15 cellular contexts compared by ENCODE assay signal in the genomic region with DNA sequence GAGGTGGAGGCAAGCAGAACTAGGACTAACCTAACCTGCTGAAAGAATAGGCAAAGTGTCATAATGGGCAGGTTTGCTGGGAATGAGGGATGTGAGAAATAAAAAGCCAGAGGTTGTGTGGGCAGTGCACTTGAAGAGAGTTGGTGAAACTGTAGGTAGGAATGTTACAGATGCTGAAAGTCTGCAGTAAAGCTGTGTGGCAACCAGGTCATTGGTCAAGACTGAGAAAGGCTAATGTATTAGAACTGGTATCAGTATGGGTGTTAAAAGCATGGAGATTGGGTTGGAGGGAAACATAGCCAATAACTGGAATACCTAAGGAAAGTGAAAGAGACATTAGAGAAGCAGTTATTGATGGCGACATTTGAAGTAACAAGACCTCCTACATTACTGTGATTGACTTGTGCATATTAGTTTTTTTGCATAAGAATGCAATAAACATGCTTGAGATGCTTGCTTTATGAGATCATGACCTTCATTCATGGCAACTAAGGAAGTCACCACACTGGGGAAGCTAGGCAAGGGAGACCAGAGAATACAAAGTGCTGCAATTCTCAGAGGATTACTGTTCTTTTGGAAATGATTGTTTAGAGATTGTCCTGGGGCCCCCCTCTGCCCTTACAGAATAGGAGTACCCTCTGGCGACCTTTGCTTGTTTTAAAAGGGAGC. TPM values are rescaled to one million over a fixed set of nuclear protein-coding genes. Genes with fewer than 3 reads are reported as not detected.
DNase-seq lines count a peak whose midpoint lies in the region; ATAC-seq and TF ChIP-seq lines count a peak whose summit lies in the region.
"Had no signal": no experiment of that assay in that cellular context is flagged by ENCODE, and none has a peak within 500 bp of the region (broad histone marks: within the 10 kb centered on the region; RNA-seq: fewer than 3 reads in every experiment).

No MANE protein-coding gene starts in this region.

- H3K27ac ChIP-seq in left ventricle myocardium inferior (replicated peaks) = peak overlapping the region; percentile 43
- H3K27ac ChIP-seq: heart right ventricle, KMS-11, suprapubic skin had no signal

- CTCF ChIA-PET in activated CD4-positive, alpha-beta memory T cell treated with anti-CD3 and anti-CD28 coated beads for 36 hours (lab: Charles Lee) = no interaction called here

- no peak overlapping the region for H3K27ac Mint-ChIP-seq in activated CD4-positive, alpha-beta memory T cell treated with anti-CD3 and anti-CD28 coated beads for 36 hours
- H3K27ac Mint-ChIP-seq: T-helper 2 cell treated with Interferon-gamma antibody and Interleukin-4, amounts not matched to agents 5 μg/mL and 100 μg/mL, for 36 hours had no signal

- no peaks in the 10 kb centered on the region for H3K27me3 Mint-ChIP-seq in activated CD4-positive, alpha-beta memory T cell treated with anti-CD3 and anti-CD28 coated beads for 36 hours

- TF ChIP-seq CTCF in left ventricle myocardium inferior (IDR thresholded peaks at IDR 0.05; ENCODE audit: borderline replicate concordance) = no peak
- TF ChIP-seq CTCF in astrocyte of the spinal cord (IDR thresholded peaks at IDR 0.05; ENCODE audit: low read depth, low read length) = no peak

- DNase-seq in left ventricle myocardium inferior (no peak), left cardiac atrium (no peak), astrocyte of the spinal cord (ENCODE audit: low read depth, low spot score) (peak; percentile 37), iPS DF 4.7 (ENCODE audit: extremely low read depth, low spot score) (peak; percentile 96)
- DNase-seq in NK-92 treated with Interleukin-12 subunit alpha and Interleukin-12 subunit beta, amount 100 ng/mL, for 24 hours (lab: John Stamatoyannopoulos, UW) = no peak
- DNase-seq in activated CD4-positive, alpha-beta T cell treated with anti-CD3 and anti-CD28 coated beads for 4 hours = no peak
- DNase-seq in activated CD4-positive, alpha-beta memory T cell treated with anti-CD3 and anti-CD28 coated beads for 36 hours = no peak
- DNase-seq: activated CD8-positive, alpha-beta memory T cell treated with anti-CD3 and anti-CD28 coated beads, Interleukin-2, amount 50 U/mL, for 48 hours; heart right ventricle; NCI-H446; stimulated activated CD4-positive, alpha-beta T cell treated with anti-CD3 and anti-CD28 coated beads, Interleukin-4, amount 100 ng/mL, for 1 hour had no signal

- intact Hi-C loops in left ventricle myocardium inferior (cut with micrococcal nuclease) = no loop called here
- intact Hi-C loops in left cardiac atrium (cut with DNase I) = no loop called here
- intact Hi-C loops in activated CD4-positive, alpha-beta memory T cell treated with anti-CD3 and anti-CD28 coated beads for 36 hours (cut with micrococcal nuclease) = no loop called here

- no peaks in the 10 kb centered on the region for H3K36me3 ChIP-seq in left ventricle myocardium inferior
- H3K36me3 ChIP-seq: heart right ventricle, suprapubic skin had no signal

- H3K4me3 Mint-ChIP-seq in activated CD4-positive, alpha-beta memory T cell treated with anti-CD3 and anti-CD28 coated beads for 36 hours = no peak overlapping the region
- H3K4me3 Mint-ChIP-seq: T-helper 2 cell treated with Interferon-gamma antibody and Interleukin-4, amounts not matched to agents 5 μg/mL and 100 μg/mL, for 36 hours had no signal

- no peaks in the 10 kb centered on the region for H3K4me1 Mint-ChIP-seq in activated CD4-positive, alpha-beta memory T cell treated with anti-CD3 and anti-CD28 coated beads for 36 hours (ENCODE audit: low read depth)

- POLR2A ChIA-PET in activated CD4-positive, alpha-beta memory T cell treated with anti-CD3 and anti-CD28 coated beads for 36 hours (lab: Charles Lee) = no interaction called here

- peaks cover 7% of the 10 kb centered on the region for H3K9me3 ChIP-seq in left ventricle myocardium inferior (replicated peaks)
- H3K9me3 ChIP-seq: suprapubic skin had no signal

- peaks cover 2% of the 10 kb centered on the region for H3K9me3 Mint-ChIP-seq in activated CD4-positive, alpha-beta memory T cell treated with anti-CD3 and anti-CD28 coated beads for 36 hours
- H3K9me3 Mint-ChIP-seq: T-helper 2 cell treated with Interferon-gamma antibody and Interleukin-4, amounts not matched to agents 5 μg/mL and 100 μg/mL, for 36 hours had no signal

- H3K27me3 ChIP-seq in left ventricle myocardium inferior (ENCODE audit: low read depth) = no peaks in the 10 kb centered on the region
- H3K27me3 ChIP-seq: heart right ventricle, suprapubic skin had no signal

- ATAC-seq in left cardiac atrium = no peak
- no peak for ATAC-seq in HG02763 (IDR thresholded peaks at IDR 0.05; ENCODE audit: unreplicated experiment)

- H3K4me3 ChIP-seq in left ventricle myocardium inferior (no peak overlapping the region), astrocyte of the spinal cord (ENCODE audit: low read depth, low read length) (no peak overlapping the region)
- H3K4me3 ChIP-seq: heart right ventricle, suprapubic skin had no signal

- no peaks in the 10 kb centered on the region for H3K36me3 Mint-ChIP-seq in activated CD4-positive, alpha-beta memory T cell treated with anti-CD3 and anti-CD28 coated beads for 36 hours

- in situ Hi-C loops in astrocyte of the spinal cord (cut with HindIII; ENCODE audit: low sequenced_read_pairs) = no loop called here

- peaks cover 13% of the 10 kb centered on the region for H3K4me1 ChIP-seq in left ventricle myocardium inferior
- H3K4me1 ChIP-seq: suprapubic skin had no signal

RNA-seq across cellular contexts. Expression of a gene that starts 11.8 kb away (rescaled TPM):
- total RNA-seq in left ventricle myocardium inferior (5.7 TPM), left cardiac atrium (10 to 100 TPM; 10.8 to 17.4 TPM)
- total RNA-seq in activated CD4-positive, alpha-beta memory T cell treated with anti-CD3 and anti-CD28 coated beads for 36 hours = not detected

Comparison
In these comparisons a context has a peak if more than half of its experiments do, and no peak if none do; other contexts are left out.
1. DNase-seq: peak in astrocyte of the spinal cord (single experiment) and iPS DF 4.7 (single experiment); none in left ventricle myocardium inferior (single experiment), left cardiac atrium (single experiment), NK-92 treated with Interleukin-12 subunit alpha and Interleukin-12 subunit beta, amount 100 ng/mL, for 24 hours (single experiment), activated CD4-positive, alpha-beta T cell treated with anti-CD3 and anti-CD28 coated beads for 4 hours (0 of 2) and activated CD4-positive, alpha-beta memory T cell treated with anti-CD3 and anti-CD28 coated beads for 36 hours (single experiment).